Comparison of ENCODE assay signal across 8 cellular contexts in the genomic region with DNA sequence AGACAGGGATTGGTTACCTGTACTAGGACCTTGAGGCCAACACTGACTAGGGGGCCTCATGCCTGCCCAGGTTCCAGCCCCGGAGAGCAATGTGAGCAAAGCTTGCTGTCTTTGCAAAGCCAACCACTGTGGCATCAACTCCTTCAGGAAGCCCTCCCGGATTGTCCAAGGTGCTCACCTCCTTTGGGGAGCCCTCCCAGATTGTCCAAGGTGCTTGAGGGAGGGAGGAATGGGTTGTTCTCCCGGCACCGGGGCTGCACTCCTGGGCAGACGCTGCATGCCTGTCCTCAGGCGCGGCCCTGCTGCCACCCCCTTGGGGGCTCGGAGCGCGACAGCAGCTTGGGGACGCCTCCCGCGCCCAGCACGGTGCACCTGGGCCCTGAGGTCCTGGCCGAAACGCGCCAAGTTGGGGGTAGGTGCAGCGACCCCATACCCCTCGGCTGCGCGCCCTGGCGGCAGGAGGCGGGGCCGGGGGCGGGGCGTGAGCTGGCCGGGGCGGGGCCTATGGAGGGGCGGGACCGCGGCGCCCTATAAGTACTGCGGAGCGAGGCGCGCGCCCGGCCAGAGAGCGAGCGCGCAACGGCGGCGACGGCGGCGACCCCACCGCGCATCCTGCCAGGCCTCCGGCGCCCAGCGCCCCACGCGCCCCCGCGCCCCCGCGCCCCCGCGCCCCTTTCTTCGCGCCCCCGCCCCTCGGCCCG. TPM values are rescaled to one million over a fixed set of nuclear protein-coding genes. Genes with fewer than 3 reads are reported as not detected.
DNase-seq lines count a peak whose midpoint lies in the region; ATAC-seq and TF ChIP-seq lines count a peak whose summit lies in the region.

A gene with protein sequence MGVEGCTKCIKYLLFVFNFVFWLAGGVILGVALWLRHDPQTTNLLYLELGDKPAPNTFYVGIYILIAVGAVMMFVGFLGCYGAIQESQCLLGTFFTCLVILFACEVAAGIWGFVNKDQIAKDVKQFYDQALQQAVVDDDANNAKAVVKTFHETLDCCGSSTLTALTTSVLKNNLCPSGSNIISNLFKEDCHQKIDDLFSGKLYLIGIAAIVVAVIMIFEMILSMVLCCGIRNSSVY (plus strand): TSS at position 560 of the 701 bp plus-strand sequence. CDS start 240 bp downstream, outside the sequence.

- intact Hi-C loops in esophagus squamous epithelium (cut with DNase I): no loop called here

- peak within 1 kb of the TSS; percentile 80 to 93 (median 87) for H3K4me3 Mint-ChIP-seq in CD8-positive, alpha-beta memory T cell
- peak within 1 kb of the TSS; percentile 88 to 89 for H3K4me3 Mint-ChIP-seq in activated T-cell treated with anti-CD3 and anti-CD28 coated beads, Interleukin-2, amount 50 U/mL, for 72 hours
- H3K4me3 Mint-ChIP-seq in naive thymus-derived CD8-positive, alpha-beta T cell: peak within 1 kb of the TSS; percentile 71 to 87 (median 80)

- H3K9me3 Mint-ChIP-seq in CD8-positive, alpha-beta memory T cell: no peaks in the 10 kb centered on the region
- H3K9me3 Mint-ChIP-seq in activated T-cell treated with anti-CD3 and anti-CD28 coated beads, Interleukin-2, amount 50 U/mL, for 72 hours: no peaks in the 10 kb centered on the region
- no peaks in the 10 kb centered on the region for H3K9me3 Mint-ChIP-seq in naive thymus-derived CD8-positive, alpha-beta T cell

- POLR2A ChIA-PET in CD8-positive, alpha-beta memory T cell (lab: Charles Lee): interaction anchor here (0.6 to 2.4 kb wide), 8 partner anchors 11 to 1002 kb away, joined by 3 to 26 read pairs (median 4); partner anchors contain the start of genes TSSC4 and ZNF195
- POLR2A ChIA-PET in naive thymus-derived CD8-positive, alpha-beta T cell (lab: Charles Lee): interaction anchor here (1.0 to 2.4 kb wide), 6 partner anchors 10 to 78 kb away, joined by 3 to 18 read pairs (median 11); partner anchors contain the start of gene TSSC4

- peak within 1 kb of the TSS; percentile 6 to 92 (median 85) for H3K27ac Mint-ChIP-seq in CD8-positive, alpha-beta memory T cell
- H3K27ac Mint-ChIP-seq in activated T-cell treated with anti-CD3 and anti-CD28 coated beads, Interleukin-2, amount 50 U/mL, for 72 hours: peak within 1 kb of the TSS; percentile 75
- H3K27ac Mint-ChIP-seq in naive thymus-derived CD8-positive, alpha-beta T cell: peak within 1 kb of the TSS in 9 of 10 donors; percentile 43 to 92 (median 79)

- peak within 1 kb of the TSS; percentile 74 for H3K4me3 ChIP-seq in CD8-positive, alpha-beta memory T cell (ENCODE audit: low read length)
- H3K4me3 ChIP-seq in esophagus squamous epithelium (peak within 1 kb of the TSS; percentile 78 to 97 (median 92)), stomach smooth muscle (ENCODE audit: low read length in 2 of 2) (peak within 1 kb of the TSS; percentile 93)

- H3K27ac ChIP-seq in CD8-positive, alpha-beta memory T cell (ENCODE audit: low read depth, low read length): peak within 1 kb of the TSS; percentile 79
- peak within 1 kb of the TSS; percentile 96 to 99 (median 98) for H3K27ac ChIP-seq in esophagus squamous epithelium
- H3K27ac ChIP-seq in stomach smooth muscle (ENCODE audit: low read length): peak within 1 kb of the TSS; percentile 93

- DNase-seq in CD8-positive, alpha-beta memory T cell: peak; percentile 55 to 80 (median 56)
- DNase-seq in NCI-H748 treated with DMSO at 0.1 percent for 48 hours (lab: John Stamatoyannopoulos, UW) (peak; percentile 18), esophagus squamous epithelium (lab: John Stamatoyannopoulos, UW) (no peak), SW480 (ENCODE audit: low spot score) (no peak)
- DNase-seq in activated T-cell treated with anti-CD3 and anti-CD28 coated beads, Interleukin-2, amount 50 U/mL, for 72 hours: peak; percentile 60 to 76
- peak; percentile 43 to 75 (median 68) for DNase-seq in naive thymus-derived CD8-positive, alpha-beta T cell

- CTCF ChIA-PET in CD8-positive, alpha-beta memory T cell (lab: Charles Lee): interaction anchor here (0.6 to 3.6 kb wide), 5 partner anchors 11 to 156 kb away, joined by 3 to 22 read pairs (median 8); partner anchors contain the start of gene TSSC4

- H3K4me1 ChIP-seq in CD8-positive, alpha-beta memory T cell (ENCODE audit: insufficient read depth, low read length): peaks cover 23% of the 10 kb centered on the region
- H3K4me1 ChIP-seq in esophagus squamous epithelium: peaks cover 34 to 56% (median 35%) of the 10 kb centered on the region in 3 donors
- H3K4me1 ChIP-seq in stomach smooth muscle (ENCODE audit: control insufficient read depth, insufficient read depth, low read length): peaks cover 44% of the 10 kb centered on the region

- peaks cover 0 to 15% (median 0%) of the 10 kb centered on the region in 3 donors for H3K36me3 Mint-ChIP-seq in CD8-positive, alpha-beta memory T cell
- no peaks in the 10 kb centered on the region for H3K36me3 Mint-ChIP-seq in activated T-cell treated with anti-CD3 and anti-CD28 coated beads, Interleukin-2, amount 50 U/mL, for 72 hours (ENCODE audit: insufficient read depth in 2 of 2)
- peaks cover 0 to 4% (median 2%) of the 10 kb centered on the region in 3 donors for H3K36me3 Mint-ChIP-seq in naive thymus-derived CD8-positive, alpha-beta T cell

- H3K9me3 ChIP-seq in CD8-positive, alpha-beta memory T cell (ENCODE audit: low read length): no peaks in the 10 kb centered on the region
- H3K9me3 ChIP-seq in esophagus squamous epithelium: no peaks in the 10 kb centered on the region
- no peaks in the 10 kb centered on the region for H3K9me3 ChIP-seq in stomach smooth muscle (ENCODE audit: control insufficient read depth in 2 of 2, low read length in 2 of 2)

- TF ChIP-seq POLR2A in esophagus squamous epithelium (IDR thresholded peaks at IDR 0.05): peak in 2 of 4 donors; percentile 29 to 47

- no CpG with 5 or more reads among the region's 65 CpGs for WGBS in esophagus squamous epithelium, 2 donors

- no peaks in the 10 kb centered on the region for H3K27me3 ChIP-seq in CD8-positive, alpha-beta memory T cell (ENCODE audit: insufficient read depth, low read length, poor library complexity, severe bottlenecking)
- H3K27me3 ChIP-seq in esophagus squamous epithelium: no peaks in the 10 kb centered on the region
- no peaks in the 10 kb centered on the region for H3K27me3 ChIP-seq in stomach smooth muscle (ENCODE audit: control insufficient read depth in 1 of 2, insufficient read depth in 2 of 2, low read length in 2 of 2)

- peak within 1 kb of the TSS; percentile 96 for H3K9ac ChIP-seq in stomach smooth muscle (ENCODE audit: low read length in 2 of 2)

- peaks cover 23 to 42% (median 26%) of the 10 kb centered on the region in 3 donors for H3K4me1 Mint-ChIP-seq in CD8-positive, alpha-beta memory T cell
- peaks cover 30% of the 10 kb centered on the region for H3K4me1 Mint-ChIP-seq in activated T-cell treated with anti-CD3 and anti-CD28 coated beads, Interleukin-2, amount 50 U/mL, for 72 hours (ENCODE audit: low read depth)
- peaks cover 11 to 38% (median 32%) of the 10 kb centered on the region in 4 donors for H3K4me1 Mint-ChIP-seq in naive thymus-derived CD8-positive, alpha-beta T cell

- H3K36me3 ChIP-seq in CD8-positive, alpha-beta memory T cell (ENCODE audit: insufficient read depth, low read length): no peaks in the 10 kb centered on the region
- H3K36me3 ChIP-seq in esophagus squamous epithelium: no peaks in the 10 kb centered on the region
- no peaks in the 10 kb centered on the region for H3K36me3 ChIP-seq in stomach smooth muscle (ENCODE audit: control insufficient read depth in 2 of 2, insufficient read depth in 2 of 2, low read length in 2 of 2)

- TF ChIP-seq CTCF in esophagus squamous epithelium (IDR thresholded peaks at IDR 0.05): no peak

- ATAC-seq in GM21723 (IDR thresholded peaks at IDR 0.05; ENCODE audit: unreplicated experiment): peak; percentile 45
- ATAC-seq in activated T-cell treated with anti-CD3 and anti-CD28 coated beads, Interleukin-2, amount 50 U/mL, for 72 hours (replicated peaks in 1 of 2): peak; percentile 79
- peak; percentile 72 to 83 for ATAC-seq in naive thymus-derived CD8-positive, alpha-beta T cell

- peaks cover 0 to 3% of the 10 kb centered on the region in 2 donors for H3K27me3 Mint-ChIP-seq in CD8-positive, alpha-beta memory T cell
- no peaks in the 10 kb centered on the region for H3K27me3 Mint-ChIP-seq in activated T-cell treated with anti-CD3 and anti-CD28 coated beads, Interleukin-2, amount 50 U/mL, for 72 hours (ENCODE audit: low read depth)
- H3K27me3 Mint-ChIP-seq in naive thymus-derived CD8-positive, alpha-beta T cell: no peaks in the 10 kb centered on the region

RNA-seq across cellular contexts. Expression of the gene that starts here (rescaled TPM):
- 100 to 1,000 TPM; 176 to 189 TPM for total RNA-seq in CD8-positive, alpha-beta memory T cell
- polyA plus RNA-seq in CD8-positive, alpha-beta memory T cell: 107 TPM
- total RNA-seq in activated T-cell treated with anti-CD3 and anti-CD28 coated beads, Interleukin-2, amount 50 U/mL, for 72 hours: 100 to 1,000 TPM; 116 to 122 TPM
- 100 to 1,000 TPM; 110 to 265 (median 125) TPM for total RNA-seq in esophagus squamous epithelium
- total RNA-seq in naive thymus-derived CD8-positive, alpha-beta T cell: 10 to 100 TPM; 83.1 to 92.1 TPM
- 10 to 100 TPM; 15.3 to 62.0 (median 42.1) TPM for polyA plus RNA-seq in naive thymus-derived CD8-positive, alpha-beta T cell

Comparison
In these comparisons a context has a peak if more than half of its experiments do, and no peak if none do; other contexts are left out.
1. DNase-seq: peak in CD8-positive, alpha-beta memory T cell (5 of 5), NCI-H748 treated with DMSO at 0.1 percent for 48 hours (single experiment), activated T-cell treated with anti-CD3 and anti-CD28 coated beads, Interleukin-2, amount 50 U/mL, for 72 hours (2 of 2) and naive thymus-derived CD8-positive, alpha-beta T cell (10 of 10); none in esophagus squamous epithelium (single experiment) and SW480 (single experiment).
2. Peak in every context shown above with its lines, with median percentiles within 50 percentile points of each other: H3K27ac ChIP-seq, H3K4me3 ChIP-seq, H3K27ac Mint-ChIP-seq, H3K4me3 Mint-ChIP-seq and ATAC-seq.